21 cellular contexts compared by ENCODE assay signal in genomic region chr12:21471294-21471693, GRCh38. TPM values are rescaled to one million over a fixed set of nuclear protein-coding genes. Genes with fewer than 3 reads are reported as not detected.
DNase-seq lines count a peak whose midpoint lies in the region; ATAC-seq and TF ChIP-seq lines count a peak whose summit lies in the region.
"Had no signal": no experiment of that assay in that cellular context is flagged by ENCODE, and none has a peak within 500 bp of the region (broad histone marks: within the 10 kb centered on the region; RNA-seq: fewer than 3 reads in every experiment).

No MANE protein-coding gene starts in this region.

- intact Hi-C loops in activated CD8-positive, alpha-beta T cell treated with anti-CD3 and anti-CD28 coated beads for 36 hours (cut with micrococcal nuclease): no loop called here

- ATAC-seq in activated CD8-positive, alpha-beta T cell treated with anti-CD3 and anti-CD28 coated beads for 36 hours: no peak
- ATAC-seq in activated CD8-positive, alpha-beta T cell treated with anti-CD3 and anti-CD28 coated beads, Interleukin-2, amount 10 ng/mL, durations not matched to agents 7 days and 5 days: no peak
- no peak for ATAC-seq in stimulated activated naive CD8-positive, alpha-beta T cell treated with anti-CD3 and anti-CD28 coated beads, Interleukin-15, Interleukin-2, amounts not matched to agents 100 U/mL and 50 U/mL, for 24 hours
- ATAC-seq in activated T-helper 17 cell treated with anti-CD3 and anti-CD28 coated beads, Interleukin-2, amount 50 U/mL, for 72 hours (replicated peaks): no peak
- no peak for ATAC-seq in stimulated activated effector memory CD8-positive, alpha-beta T cell treated with anti-CD3 and anti-CD28 coated beads, Interleukin-12 subunit alpha, Interleukin-12 subunit beta, amount 100 ng/mL, for 72 hours
- ATAC-seq in GM18861 (IDR thresholded peaks at IDR 0.05; ENCODE audit: unreplicated experiment) (no peak), HG02610 (IDR thresholded peaks at IDR 0.05; ENCODE audit: unreplicated experiment) (no peak)
- ATAC-seq: GM12878, GM23338, Right ventricle myocardium inferior had no signal

- POLR2A ChIA-PET in activated CD8-positive, alpha-beta T cell treated with anti-CD3 and anti-CD28 coated beads for 36 hours (lab: Charles Lee): no interaction called here
- POLR2A ChIA-PET in activated CD8-positive, alpha-beta T cell treated with anti-CD3 and anti-CD28 coated beads, Interleukin-2, amount 10 ng/mL, durations not matched to agents 7 days and 5 days (lab: Charles Lee): no interaction called here

- H3K4me3 Mint-ChIP-seq in activated CD8-positive, alpha-beta T cell treated with anti-CD3 and anti-CD28 coated beads for 36 hours: no peak overlapping the region
- no peak overlapping the region for H3K4me3 Mint-ChIP-seq in activated CD8-positive, alpha-beta T cell treated with anti-CD3 and anti-CD28 coated beads, Interleukin-2, amount 10 ng/mL, durations not matched to agents 7 days and 5 days
- no peak overlapping the region for H3K4me3 Mint-ChIP-seq in stimulated activated naive CD8-positive, alpha-beta T cell treated with anti-CD3 and anti-CD28 coated beads, Interleukin-15, Interleukin-2, amounts not matched to agents 100 ng/mL and 50 ng/mL, for 24 hours
- no peak overlapping the region for H3K4me3 Mint-ChIP-seq in activated T-helper 17 cell treated with anti-CD3 and anti-CD28 coated beads, Interleukin-2, amount 50 U/mL, for 72 hours
- H3K4me3 Mint-ChIP-seq in stimulated activated effector memory CD8-positive, alpha-beta T cell treated with anti-CD3 and anti-CD28 coated beads, Interleukin-12 subunit alpha, Interleukin-12 subunit beta, amount 100 ng/mL, for 72 hours: no peak overlapping the region
- H3K4me3 Mint-ChIP-seq: GM23338 had no signal

- DNase-seq in activated CD8-positive, alpha-beta T cell treated with anti-CD3 and anti-CD28 coated beads for 36 hours: no peak
- DNase-seq in activated CD8-positive, alpha-beta T cell treated with anti-CD3 and anti-CD28 coated beads, Interleukin-2, amount 10 ng/mL, durations not matched to agents 7 days and 5 days: no peak
- no peak for DNase-seq in stimulated activated naive CD8-positive, alpha-beta T cell treated with anti-CD3 and anti-CD28 coated beads, Interleukin-15, Interleukin-2, amounts not matched to agents 100 U/mL and 50 U/mL, for 24 hours
- DNase-seq in stimulated activated effector memory CD8-positive, alpha-beta T cell treated with anti-CD3 and anti-CD28 coated beads, Interleukin-12 subunit alpha, Interleukin-12 subunit beta, amount 100 ng/mL, for 72 hours (ENCODE audit: low spot score in 2 of 2): no peak
- DNase-seq: COR-L47, DMS 273 treated with DMSO at 0.1 percent for 48 hours, DND-41, KBM-7, NCI-H1092 treated with DMSO at 0.1 percent for 48 hours, NCI-H1436 treated with DMSO at 0.1 percent for 48 hours, NCI-H1930, NCI-H2171 treated with DMSO at 0.1 percent for 48 hours, NCI-H446, NCI-H526 had no signal

- H3K9me3 Mint-ChIP-seq in activated CD8-positive, alpha-beta T cell treated with anti-CD3 and anti-CD28 coated beads for 36 hours: no peaks in the 10 kb centered on the region
- H3K9me3 Mint-ChIP-seq in activated CD8-positive, alpha-beta T cell treated with anti-CD3 and anti-CD28 coated beads, Interleukin-2, amount 10 ng/mL, durations not matched to agents 7 days and 5 days (ENCODE audit: insufficient read depth): no peaks in the 10 kb centered on the region
- no peaks in the 10 kb centered on the region for H3K9me3 Mint-ChIP-seq in stimulated activated naive CD8-positive, alpha-beta T cell treated with anti-CD3 and anti-CD28 coated beads, Interleukin-15, Interleukin-2, amounts not matched to agents 100 ng/mL and 50 ng/mL, for 24 hours
- H3K9me3 Mint-ChIP-seq in activated T-helper 17 cell treated with anti-CD3 and anti-CD28 coated beads, Interleukin-2, amount 50 U/mL, for 72 hours: no peaks in the 10 kb centered on the region
- peaks cover 2% of the 10 kb centered on the region for H3K9me3 Mint-ChIP-seq in stimulated activated effector memory CD8-positive, alpha-beta T cell treated with anti-CD3 and anti-CD28 coated beads, Interleukin-12 subunit alpha, Interleukin-12 subunit beta, amount 100 ng/mL, for 72 hours
- H3K9me3 Mint-ChIP-seq: GM23338 had no signal

- peaks cover 53% of the 10 kb centered on the region for H3K36me3 Mint-ChIP-seq in activated CD8-positive, alpha-beta T cell treated with anti-CD3 and anti-CD28 coated beads for 36 hours (ENCODE audit: low read depth)
- H3K36me3 Mint-ChIP-seq in activated CD8-positive, alpha-beta T cell treated with anti-CD3 and anti-CD28 coated beads, Interleukin-2, amount 10 ng/mL, durations not matched to agents 7 days and 5 days (ENCODE audit: low read depth): peaks cover 62% of the 10 kb centered on the region
- H3K36me3 Mint-ChIP-seq in stimulated activated naive CD8-positive, alpha-beta T cell treated with anti-CD3 and anti-CD28 coated beads, Interleukin-15, Interleukin-2, amounts not matched to agents 100 ng/mL and 50 ng/mL, for 24 hours (ENCODE audit: low read depth): peaks cover 69% of the 10 kb centered on the region
- H3K36me3 Mint-ChIP-seq in activated T-helper 17 cell treated with anti-CD3 and anti-CD28 coated beads, Interleukin-2, amount 50 U/mL, for 72 hours (ENCODE audit: low read depth): peaks cover 35% of the 10 kb centered on the region
- H3K36me3 Mint-ChIP-seq in stimulated activated effector memory CD8-positive, alpha-beta T cell treated with anti-CD3 and anti-CD28 coated beads, Interleukin-12 subunit alpha, Interleukin-12 subunit beta, amount 100 ng/mL, for 72 hours: peaks cover 100% of the 10 kb centered on the region

- no peak for TF ChIP-seq CTCF in activated CD8-positive, alpha-beta T cell treated with anti-CD3 and anti-CD28 coated beads for 36 hours (IDR thresholded peaks at IDR 0.05)

- H3K4me1 Mint-ChIP-seq in activated CD8-positive, alpha-beta T cell treated with anti-CD3 and anti-CD28 coated beads for 36 hours (ENCODE audit: low read depth): peaks cover 15% of the 10 kb centered on the region
- H3K4me1 Mint-ChIP-seq in activated CD8-positive, alpha-beta T cell treated with anti-CD3 and anti-CD28 coated beads, Interleukin-2, amount 10 ng/mL, durations not matched to agents 7 days and 5 days (ENCODE audit: low read depth): peaks cover 5% of the 10 kb centered on the region
- peaks cover 13% of the 10 kb centered on the region for H3K4me1 Mint-ChIP-seq in stimulated activated naive CD8-positive, alpha-beta T cell treated with anti-CD3 and anti-CD28 coated beads, Interleukin-15, Interleukin-2, amounts not matched to agents 100 ng/mL and 50 ng/mL, for 24 hours (ENCODE audit: low read depth)
- H3K4me1 Mint-ChIP-seq in activated T-helper 17 cell treated with anti-CD3 and anti-CD28 coated beads, Interleukin-2, amount 50 U/mL, for 72 hours: peaks cover under 1% of the 10 kb centered on the region
- H3K4me1 Mint-ChIP-seq in stimulated activated effector memory CD8-positive, alpha-beta T cell treated with anti-CD3 and anti-CD28 coated beads, Interleukin-12 subunit alpha, Interleukin-12 subunit beta, amount 100 ng/mL, for 72 hours: peaks cover 4% of the 10 kb centered on the region
- H3K4me1 Mint-ChIP-seq: GM23338 had no signal

- no peaks in the 10 kb centered on the region for H3K27me3 Mint-ChIP-seq in activated CD8-positive, alpha-beta T cell treated with anti-CD3 and anti-CD28 coated beads for 36 hours
- H3K27me3 Mint-ChIP-seq in activated CD8-positive, alpha-beta T cell treated with anti-CD3 and anti-CD28 coated beads, Interleukin-2, amount 10 ng/mL, durations not matched to agents 7 days and 5 days (ENCODE audit: low read depth): no peaks in the 10 kb centered on the region
- H3K27me3 Mint-ChIP-seq in stimulated activated naive CD8-positive, alpha-beta T cell treated with anti-CD3 and anti-CD28 coated beads, Interleukin-15, Interleukin-2, amounts not matched to agents 100 ng/mL and 50 ng/mL, for 24 hours: no peaks in the 10 kb centered on the region
- H3K27me3 Mint-ChIP-seq in activated T-helper 17 cell treated with anti-CD3 and anti-CD28 coated beads, Interleukin-2, amount 50 U/mL, for 72 hours: no peaks in the 10 kb centered on the region

- peak overlapping the region; percentile 47 for H3K27ac Mint-ChIP-seq in activated CD8-positive, alpha-beta T cell treated with anti-CD3 and anti-CD28 coated beads for 36 hours
- no peak overlapping the region for H3K27ac Mint-ChIP-seq in activated CD8-positive, alpha-beta T cell treated with anti-CD3 and anti-CD28 coated beads, Interleukin-2, amount 10 ng/mL, durations not matched to agents 7 days and 5 days
- H3K27ac Mint-ChIP-seq in stimulated activated naive CD8-positive, alpha-beta T cell treated with anti-CD3 and anti-CD28 coated beads, Interleukin-15, Interleukin-2, amounts not matched to agents 100 ng/mL and 50 ng/mL, for 24 hours: peak overlapping the region; percentile 47
- H3K27ac Mint-ChIP-seq in activated T-helper 17 cell treated with anti-CD3 and anti-CD28 coated beads, Interleukin-2, amount 50 U/mL, for 72 hours: peak overlapping the region; percentile 20
- peak overlapping the region; percentile 37 for H3K27ac Mint-ChIP-seq in stimulated activated effector memory CD8-positive, alpha-beta T cell treated with anti-CD3 and anti-CD28 coated beads, Interleukin-12 subunit alpha, Interleukin-12 subunit beta, amount 100 ng/mL, for 72 hours
- H3K27ac Mint-ChIP-seq: GM23338 had no signal

- CTCF ChIA-PET in activated CD8-positive, alpha-beta T cell treated with anti-CD3 and anti-CD28 coated beads for 36 hours (lab: Charles Lee): no interaction called here
- CTCF ChIA-PET in activated CD8-positive, alpha-beta T cell treated with anti-CD3 and anti-CD28 coated beads, Interleukin-2, amount 10 ng/mL, durations not matched to agents 7 days and 5 days (lab: Charles Lee): no interaction called here

RNA-seq across cellular contexts. Expression of gene RECQL, which starts 30.1 kb away (rescaled TPM):
- 10 to 100 TPM; 81.0 to 87.9 TPM for total RNA-seq in activated CD8-positive, alpha-beta T cell treated with anti-CD3 and anti-CD28 coated beads for 36 hours
- total RNA-seq in activated CD8-positive, alpha-beta T cell treated with anti-CD3 and anti-CD28 coated beads, Interleukin-2, amount 10 ng/mL, durations not matched to agents 7 days and 5 days: 10 to 100 TPM; 92.3 to 92.6 TPM
- total RNA-seq in activated T-helper 17 cell treated with anti-CD3 and anti-CD28 coated beads, Interleukin-2, amount 50 U/mL, for 72 hours: 10 to 100 TPM; 82.2 to 95.4 TPM

RNA-seq across cellular contexts. Expression of gene GOLT1B, which starts 30.3 kb away (rescaled TPM):
- 10 to 100 TPM; 31.6 to 35.9 TPM for total RNA-seq in activated CD8-positive, alpha-beta T cell treated with anti-CD3 and anti-CD28 coated beads for 36 hours
- 10 to 100 TPM; 37.3 to 37.5 TPM for total RNA-seq in activated CD8-positive, alpha-beta T cell treated with anti-CD3 and anti-CD28 coated beads, Interleukin-2, amount 10 ng/mL, durations not matched to agents 7 days and 5 days
- total RNA-seq in activated T-helper 17 cell treated with anti-CD3 and anti-CD28 coated beads, Interleukin-2, amount 50 U/mL, for 72 hours: 10 to 100 TPM; 30.7 to 39.1 TPM

RNA-seq across cellular contexts. Expression of gene PYROXD1, which starts 33.8 kb away (rescaled TPM):
- 10 to 100 TPM; 24.3 to 26.4 TPM for total RNA-seq in activated CD8-positive, alpha-beta T cell treated with anti-CD3 and anti-CD28 coated beads for 36 hours
- total RNA-seq in activated CD8-positive, alpha-beta T cell treated with anti-CD3 and anti-CD28 coated beads, Interleukin-2, amount 10 ng/mL, durations not matched to agents 7 days and 5 days: 10 to 100 TPM; 25.3 to 28.7 TPM
- 10 to 100 TPM; 29.8 to 41.2 TPM for total RNA-seq in activated T-helper 17 cell treated with anti-CD3 and anti-CD28 coated beads, Interleukin-2, amount 50 U/mL, for 72 hours

RNA-seq across cellular contexts. Expression of gene SPX, which starts 54.8 kb away (rescaled TPM):
- total RNA-seq in activated CD8-positive, alpha-beta T cell treated with anti-CD3 and anti-CD28 coated beads for 36 hours: under 1 TPM in 1 of 2 experiments, not detected in 1; 0.20 TPM
- not detected for total RNA-seq in activated CD8-positive, alpha-beta T cell treated with anti-CD3 and anti-CD28 coated beads, Interleukin-2, amount 10 ng/mL, durations not matched to agents 7 days and 5 days
- total RNA-seq in activated T-helper 17 cell treated with anti-CD3 and anti-CD28 coated beads, Interleukin-2, amount 50 U/mL, for 72 hours: 1 to 10 TPM; 1.3 to 1.5 TPM
- total RNA-seq: GM12878 had no signal
